Comparison of ENCODE assay signal across 9 cellular contexts in genomic region chr9:94156549-94157407, GRCh38.
DNase-seq lines count a peak whose midpoint lies in the region; ATAC-seq and TF ChIP-seq lines count a peak whose summit lies in the region.
"Had no signal": no experiment of that assay in that cellular context is flagged by ENCODE, and none has a peak within 500 bp of the region (broad histone marks: within the 10 kb centered on the region; RNA-seq: fewer than 3 reads in every experiment).

No MANE protein-coding gene starts in this region.

- peaks cover 6% of the 10 kb centered on the region; the same call in 1 of the 2 replicates for H3K9me3 ChIP-seq in OCI-LY7 (ENCODE audit: low read length)

- CTCF ChIA-PET in OCI-LY7 (lab: Charles Lee; ENCODE audit: unreplicated experiment): no interaction called here

- intact Hi-C loops in OCI-LY7 (cut with micrococcal nuclease; ENCODE audit: unreplicated experiment) (no loop called here), posterior cingulate gyrus (cut with DNase I) (no loop called here)

- no peak overlapping the region for H3K27ac Mint-ChIP-seq in stimulated activated effector memory CD8-positive, alpha-beta T cell treated with anti-CD3 and anti-CD28 coated beads, Interleukin-12 subunit alpha, Interleukin-12 subunit beta, amount 100 ng/mL, for 72 hours
- H3K27ac Mint-ChIP-seq: activated naive CD8-positive, alpha-beta T cell had no signal

- no peak for ATAC-seq in GM19324 (IDR thresholded peaks at IDR 0.05; ENCODE audit: low FRiP score, unreplicated experiment)
- ATAC-seq in stimulated activated effector memory CD8-positive, alpha-beta T cell treated with anti-CD3 and anti-CD28 coated beads, Interleukin-12 subunit alpha, Interleukin-12 subunit beta, amount 100 ng/mL, for 72 hours: no peak
- no peak for ATAC-seq in activated T-cell treated with anti-CD3 and anti-CD28 coated beads, Interleukin-2, amount 50 U/mL, for 4 hours

- H3K9me3 Mint-ChIP-seq in stimulated activated effector memory CD8-positive, alpha-beta T cell treated with anti-CD3 and anti-CD28 coated beads, Interleukin-12 subunit alpha, Interleukin-12 subunit beta, amount 100 ng/mL, for 72 hours: no peaks in the 10 kb centered on the region
- H3K9me3 Mint-ChIP-seq in activated T-cell treated with anti-CD3 and anti-CD28 coated beads, Interleukin-2, amount 50 U/mL, for 4 hours: peaks cover 5% of the 10 kb centered on the region

- DNase-seq in DMS53 (lab: John Stamatoyannopoulos, UW) (peak; percentile 74), OCI-LY7 (ENCODE audit: low spot score) (no peak), fibroblast of peridontal ligament (ENCODE audit: extremely low read depth) (peak; percentile 53), posterior cingulate gyrus (peak in 6 of 10 donors; percentile 38 to 88 (median 54))
- DNase-seq in activated naive CD4-positive, alpha-beta T cell treated with anti-CD3 and anti-CD28 coated beads, Interleukin-2, amount 50 U/mL, for 16 hours: no peak
- no peak for DNase-seq in stimulated activated effector memory CD8-positive, alpha-beta T cell treated with anti-CD3 and anti-CD28 coated beads, Interleukin-12 subunit alpha, Interleukin-12 subunit beta, amount 100 ng/mL, for 72 hours (ENCODE audit: low spot score in 2 of 2)
- no peak for DNase-seq in activated T-cell treated with anti-CD3 and anti-CD28 coated beads, Interleukin-2, amount 50 U/mL, for 4 hours

- no peaks in the 10 kb centered on the region for H3K79me2 ChIP-seq in OCI-LY7 (ENCODE audit: insufficient read depth, low read depth, low read length)

- no peaks in the 10 kb centered on the region for H3K36me3 Mint-ChIP-seq in stimulated activated effector memory CD8-positive, alpha-beta T cell treated with anti-CD3 and anti-CD28 coated beads, Interleukin-12 subunit alpha, Interleukin-12 subunit beta, amount 100 ng/mL, for 72 hours
- peaks cover 2% of the 10 kb centered on the region for H3K36me3 Mint-ChIP-seq in activated T-cell treated with anti-CD3 and anti-CD28 coated beads, Interleukin-2, amount 50 U/mL, for 4 hours (ENCODE audit: insufficient read depth)

- no peaks in the 10 kb centered on the region for H3K9me2 ChIP-seq in OCI-LY7 (ENCODE audit: insufficient read depth, low read length)

- 0 out of 2 replicates have a peak overlapping the region, but pooled peaks have one; percentile 26 for H2AFZ ChIP-seq in OCI-LY7 (ENCODE audit: low read length)

- no peaks in the 10 kb centered on the region for H3K36me3 ChIP-seq in OCI-LY7 (ENCODE audit: insufficient read depth, low read length)

- POLR2A ChIA-PET in OCI-LY7 (lab: Charles Lee): interaction anchor here (0.6 to 1.1 kb wide), 5 partner anchors 7 to 825 kb away, joined by 3 to 9 read pairs (median 4); no protein-coding TSS in a partner anchor

- BruUV-seq in OCI-LY7 (replicated peaks; lab: Mats Ljungman, UMichigan): no TSS peak

- peak overlapping the region; percentile 34; the same call in 1 of the 2 replicates for H3K4me2 ChIP-seq in OCI-LY7 (ENCODE audit: low read length)

- H3K4me1 ChIP-seq in OCI-LY7 (ENCODE audit: insufficient read depth, low read length, poor library complexity, severe bottlenecking): peaks cover 39% of the 10 kb centered on the region

- no peak overlapping the region for H3K4me3 ChIP-seq in OCI-LY7 (ENCODE audit: low read depth, low read length, poor library complexity, severe bottlenecking)

- no peaks in the 10 kb centered on the region for H4K20me1 ChIP-seq in OCI-LY7 (ENCODE audit: insufficient read depth, low read length)

- H3K4me1 Mint-ChIP-seq in stimulated activated effector memory CD8-positive, alpha-beta T cell treated with anti-CD3 and anti-CD28 coated beads, Interleukin-12 subunit alpha, Interleukin-12 subunit beta, amount 100 ng/mL, for 72 hours: no peaks in the 10 kb centered on the region
- H3K4me1 Mint-ChIP-seq in activated T-cell treated with anti-CD3 and anti-CD28 coated beads, Interleukin-2, amount 50 U/mL, for 4 hours (ENCODE audit: low read depth): peaks cover 12% of the 10 kb centered on the region

- H3K4me3 Mint-ChIP-seq in stimulated activated effector memory CD8-positive, alpha-beta T cell treated with anti-CD3 and anti-CD28 coated beads, Interleukin-12 subunit alpha, Interleukin-12 subunit beta, amount 100 ng/mL, for 72 hours: no peak overlapping the region
- no peak overlapping the region for H3K4me3 Mint-ChIP-seq in activated T-cell treated with anti-CD3 and anti-CD28 coated beads, Interleukin-2, amount 50 U/mL, for 4 hours
- H3K4me3 Mint-ChIP-seq: activated naive CD8-positive, alpha-beta T cell had no signal

- no peaks in the 10 kb centered on the region for H3K27me3 Mint-ChIP-seq in activated T-cell treated with anti-CD3 and anti-CD28 coated beads, Interleukin-2, amount 50 U/mL, for 4 hours (ENCODE audit: low read depth)
- H3K27me3 Mint-ChIP-seq: activated naive CD8-positive, alpha-beta T cell had no signal

- no peak for TF ChIP-seq CTCF in OCI-LY7 (conservative IDR thresholded peaks at IDR 0.05; ENCODE audit: low read length)

- no peak overlapping the region for H3K27ac ChIP-seq in OCI-LY7 (ENCODE audit: low read depth, low read length, poor library complexity, severe bottlenecking)

Comparison
In these comparisons a context has a peak if more than half of its experiments do, and no peak if none do; other contexts are left out.
1. DNase-seq: peak in DMS53 (single experiment), fibroblast of peridontal ligament (single experiment) and posterior cingulate gyrus (6 of 10); none in OCI-LY7 (single experiment), activated naive CD4-positive, alpha-beta T cell treated with anti-CD3 and anti-CD28 coated beads, Interleukin-2, amount 50 U/mL, for 16 hours (single experiment), stimulated activated effector memory CD8-positive, alpha-beta T cell treated with anti-CD3 and anti-CD28 coated beads, Interleukin-12 subunit alpha, Interleukin-12 subunit beta, amount 100 ng/mL, for 72 hours (0 of 2) and activated T-cell treated with anti-CD3 and anti-CD28 coated beads, Interleukin-2, amount 50 U/mL, for 4 hours (single experiment).